In genomic region chr6:100880901-100881706, GRCh38 we compare ENCODE assay signal across 8 cellular contexts. TPM values are rescaled to one million over a fixed set of nuclear protein-coding genes. Genes with fewer than 3 reads are reported as not detected.
A peak's percentile ranks its signal among the peaks of the same experiment; 100 is the strongest.
DNase-seq lines count a peak whose midpoint lies in the region; ATAC-seq and TF ChIP-seq lines count a peak whose summit lies in the region.

Gene ASCC3 (minus strand): TSS chr6:100881329. CDS start chr6:100867997, 13,332 bp downstream.

- POLR2A ChIA-PET in PC-3 (lab: Charles Lee; ENCODE audit: unreplicated experiment): interaction anchor here (0.6 kb wide), 1 partner anchor 565 kb away, joined by 3 read pairs; no protein-coding TSS in a partner anchor

- DNase-seq in DMS153 (lab: John Stamatoyannopoulos, UW): peak; percentile 77
- DNase-seq in HuH-7.5 (ENCODE audit: low spot score): peak; percentile 60
- DNase-seq in PC-3: peak; percentile 88
- peak; percentile 91 for DNase-seq in activated T-cell treated with anti-CD3 and anti-CD28 coated beads for 48 hours (ENCODE audit: low read depth)
- peak; percentile 96 for DNase-seq in erythroblast (lab: John Stamatoyannopoulos, UW)
- DNase-seq in stimulated activated CD8-positive, alpha-beta memory T cell treated with anti-CD3 and anti-CD28 coated beads, Interleukin-7, amount 100 ng/mL, for 1 hour (ENCODE audit: low read depth in 2 of 2): peak; percentile 74 to 78

- H3K27me3 ChIP-seq in PC-3 (ENCODE audit: low read length): no peaks in the 10 kb centered on the region
- no peaks in the 10 kb centered on the region for H3K27me3 ChIP-seq in muscle layer of colon (ENCODE audit: control insufficient read depth in 1 of 2, insufficient read depth in 2 of 2, low read length in 2 of 2)

- TF ChIP-seq CTCF in PC-3 (conservative IDR thresholded peaks at IDR 0.05; ENCODE audit: low read depth, low read length): no peak

- peaks cover 55% of the 10 kb centered on the region for H3K79me2 ChIP-seq in PC-3 (ENCODE audit: low read length)

- peak within 1 kb of the TSS; percentile 95 for H3K4me2 ChIP-seq in PC-3 (ENCODE audit: low read length)

- CTCF ChIA-PET in PC-3 (lab: Charles Lee): no interaction called here

- H2AFZ ChIP-seq in PC-3 (ENCODE audit: low read length): peak within 1 kb of the TSS; percentile 82

- peaks cover 12% of the 10 kb centered on the region for H4K20me1 ChIP-seq in PC-3 (ENCODE audit: low read length)

- H3K36me3 ChIP-seq in PC-3 (ENCODE audit: low read depth, low read length) (no peaks in the 10 kb centered on the region), muscle layer of colon (ENCODE audit: insufficient read depth, low read length) (no peaks in the 10 kb centered on the region)

- H3F3A ChIP-seq in PC-3 (ENCODE audit: low read length, unreplicated experiment): no peaks in the 10 kb centered on the region

- no peaks in the 10 kb centered on the region for H3K9me2 ChIP-seq in PC-3 (replicated peaks; ENCODE audit: low read length)

- H3K27ac ChIP-seq in PC-3 (ENCODE audit: low read length) (peak within 1 kb of the TSS; percentile 81), muscle layer of colon (ENCODE audit: low read depth, low read length) (peak within 1 kb of the TSS; percentile 50)

- H3K4me1 ChIP-seq in PC-3 (ENCODE audit: insufficient read depth, low read length) (peaks cover 20% of the 10 kb centered on the region), muscle layer of colon (ENCODE audit: insufficient read depth, low read length) (peaks cover 21% of the 10 kb centered on the region)

- peak; percentile 96 for TF ChIP-seq POLR2A in erythroblast (IDR thresholded peaks at IDR 0.05; ENCODE audit: low read length)

- ATAC-seq in GM21528 (IDR thresholded peaks at IDR 0.05; ENCODE audit: low FRiP score, unreplicated experiment) (peak; percentile 97), PC-3 (peak; percentile 96)

- H3K9me3 ChIP-seq in PC-3 (ENCODE audit: low read length) (no peaks in the 10 kb centered on the region), muscle layer of colon (ENCODE audit: low read length) (no peaks in the 10 kb centered on the region)

- TSS peak; percentile 49 for BruUV-seq in PC-3 (replicated peaks; lab: Mats Ljungman, UMichigan)

- intact Hi-C loops in PC-3 (cut with micrococcal nuclease): loop anchor here (10.0 kb wide), 2 partner anchors 106 to 344 kb away; no protein-coding TSS in a partner anchor

- H3K4me3 ChIP-seq in PC-3 (ENCODE audit: low read length): peak within 1 kb of the TSS; percentile 96
- H3K4me3 ChIP-seq in muscle layer of colon (ENCODE audit: low read depth in 1 of 2, low read length in 2 of 2): peak within 1 kb of the TSS; percentile 75 to 81

- H3K9ac ChIP-seq in PC-3 (ENCODE audit: low read length) (peak within 1 kb of the TSS; percentile 97), muscle layer of colon (ENCODE audit: low read length) (peak within 1 kb of the TSS; percentile 36)

RNA-seq across cellular contexts. Expression of gene ASCC3, which starts in this region (rescaled TPM):
- 27.7 and 29.8 TPM in 2 replicates for total RNA-seq in PC-3 (2014; rRNA removed)

Comparison
In these comparisons a context has a peak if more than half of its experiments do, and no peak if none do; other contexts are left out.
1. Peak in every context shown above with its lines: DNase-seq, ATAC-seq, H3K4me3 ChIP-seq and H3K27ac ChIP-seq.